Comparison of ENCODE assay signal across 1 cellular context in the genomic region with DNA sequence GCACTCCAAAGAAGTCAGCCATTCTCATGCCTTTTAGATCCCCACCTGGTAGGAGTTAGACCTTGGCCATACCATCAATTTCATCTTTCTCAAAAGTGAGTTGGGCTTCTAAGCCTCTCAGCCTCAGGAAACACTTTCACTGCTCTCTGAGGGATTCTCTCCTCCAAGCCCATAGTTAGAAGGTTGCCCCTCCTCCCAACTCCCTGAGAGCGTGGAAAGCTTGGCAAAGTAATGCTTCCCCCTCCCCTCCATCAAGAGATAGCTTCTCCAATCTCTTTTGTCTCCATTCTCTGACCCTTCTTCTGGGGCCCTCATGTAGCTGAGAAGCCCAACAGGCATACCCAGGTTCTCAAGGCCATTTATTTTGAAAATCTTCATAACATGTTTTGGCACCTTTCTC.
TF ChIP-seq lines count a peak whose summit lies in the region.

No MANE protein-coding gene starts in this region.

TF ChIP-seq in HepG2, 621 proteins besides CTCF, POLR2A, EP300 and RAD21:
- no peak for TF ChIP-seq HOXD1 (CRISPR knock-in tag; IDR thresholded peaks at IDR 0.05)
- no peak for TF ChIP-seq HMG20A (CRISPR knock-in tag; IDR thresholded peaks at IDR 0.05; ENCODE audit: borderline replicate concordance)
- TF ChIP-seq HNRNPLL (IDR thresholded peaks at IDR 0.05; ENCODE audit: low read depth, low read length, poor library complexity, severe bottlenecking): no peak
- no peak for TF ChIP-seq ZNF558 (CRISPR knock-in tag; IDR thresholded peaks at IDR 0.05; ENCODE audit: borderline replicate concordance)
- TF ChIP-seq PRPF4 (IDR thresholded peaks at IDR 0.05; ENCODE audit: low read depth, low read length, poor library complexity, severe bottlenecking): no peak
- no peak for TF ChIP-seq ZBTB1 (CRISPR knock-in tag; IDR thresholded peaks at IDR 0.05; ENCODE audit: borderline replicate concordance)
- TF ChIP-seq KAT8 (CRISPR knock-in tag; IDR thresholded peaks at IDR 0.05): no peak
- TF ChIP-seq, protein P1, sequence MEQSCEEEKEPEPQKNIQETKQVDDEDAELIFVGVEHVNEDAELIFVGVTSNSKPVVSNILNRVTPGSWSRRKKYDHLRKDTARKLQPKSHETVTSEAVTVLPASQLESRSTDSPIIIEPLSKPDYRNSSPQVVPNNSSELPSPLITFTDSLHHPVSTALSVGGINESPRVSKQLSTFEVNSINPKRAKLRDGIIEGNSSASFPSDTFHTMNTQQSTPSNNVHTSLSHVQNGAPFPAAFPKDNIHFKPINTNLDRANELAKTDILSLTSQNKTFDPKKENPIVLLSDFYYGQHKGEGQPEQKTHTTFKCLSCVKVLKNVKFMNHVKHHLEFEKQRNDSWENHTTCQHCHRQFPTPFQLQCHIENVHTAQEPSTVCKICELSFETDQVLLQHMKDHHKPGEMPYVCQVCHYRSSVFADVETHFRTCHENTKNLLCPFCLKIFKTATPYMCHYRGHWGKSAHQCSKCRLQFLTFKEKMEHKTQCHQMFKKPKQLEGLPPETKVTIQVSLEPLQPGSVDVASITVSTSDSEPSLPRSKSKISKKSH (CRISPR knock-in tag; IDR thresholded peaks at IDR 0.05; ENCODE audit: borderline replicate concordance): no peak
- TF ChIP-seq, protein P2, sequence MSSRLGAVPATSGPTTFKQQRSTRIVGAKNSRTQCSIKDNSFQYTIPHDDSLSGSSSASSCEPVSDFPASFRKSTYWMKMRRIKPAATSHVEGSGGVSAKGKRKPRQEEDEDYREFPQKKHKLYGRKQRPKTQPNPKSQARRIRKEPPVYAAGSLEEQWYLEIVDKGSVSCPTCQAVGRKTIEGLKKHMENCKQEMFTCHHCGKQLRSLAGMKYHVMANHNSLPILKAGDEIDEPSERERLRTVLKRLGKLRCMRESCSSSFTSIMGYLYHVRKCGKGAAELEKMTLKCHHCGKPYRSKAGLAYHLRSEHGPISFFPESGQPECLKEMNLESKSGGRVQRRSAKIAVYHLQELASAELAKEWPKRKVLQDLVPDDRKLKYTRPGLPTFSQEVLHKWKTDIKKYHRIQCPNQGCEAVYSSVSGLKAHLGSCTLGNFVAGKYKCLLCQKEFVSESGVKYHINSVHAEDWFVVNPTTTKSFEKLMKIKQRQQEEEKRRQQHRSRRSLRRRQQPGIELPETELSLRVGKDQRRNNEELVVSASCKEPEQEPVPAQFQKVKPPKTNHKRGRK (CRISPR knock-in tag; IDR thresholded peaks at IDR 0.05): no peak
- TF ChIP-seq ATM (IDR thresholded peaks at IDR 0.05; ENCODE audit: borderline replicate concordance): no peak
